8 cellular contexts compared by ENCODE assay signal in the genomic region with DNA sequence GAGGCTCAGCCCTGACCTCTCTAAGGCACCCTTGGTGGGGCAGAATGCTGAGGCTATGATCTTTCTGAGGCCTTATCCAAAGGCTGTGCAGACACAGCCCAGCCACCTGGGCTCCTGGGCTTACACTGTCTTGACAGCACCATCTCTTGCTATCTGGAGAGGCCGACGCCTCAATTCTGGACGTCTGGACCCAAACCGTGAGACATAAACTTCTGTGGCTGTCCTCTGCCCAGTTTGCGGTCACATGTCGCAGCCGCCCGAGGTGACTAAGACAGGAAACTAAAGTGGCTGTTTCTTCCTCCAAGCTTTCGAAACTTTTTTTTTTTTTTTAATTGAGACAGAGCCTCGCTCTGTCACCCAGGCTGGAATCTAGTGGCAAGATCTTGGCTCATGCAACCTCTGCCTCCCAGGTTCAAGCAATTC. TPM values are rescaled to one million over a fixed set of nuclear protein-coding genes. Genes with fewer than 3 reads are reported as not detected.
DNase-seq lines count a peak whose midpoint lies in the region; ATAC-seq, FAIRE-seq and TF ChIP-seq lines count a peak whose summit lies in the region.
"Had no signal": no experiment of that assay in that cellular context is flagged by ENCODE, and none has a peak within 500 bp of the region (broad histone marks: within the 10 kb centered on the region; RNA-seq: fewer than 3 reads in every experiment).

No MANE protein-coding gene starts in this region.

- CTCF ChIA-PET in WTC11 (lab: Charles Lee), result interaction anchor here (0.7 kb wide), 1 partner anchor 15 kb away, joined by 3 read pairs; no protein-coding TSS in a partner anchor

- peaks cover 0 to 9% (median 4%) of the 10 kb centered on the region in 4 donors for H3K4me1 ChIP-seq in right lobe of liver
- H3K4me1 ChIP-seq in kidney (ENCODE audit: control insufficient read depth in 1 of 2, insufficient read depth in 1 of 2, low read depth in 1 of 2, low read length in 2 of 2), result peaks cover 0 to 1% of the 10 kb centered on the region in 2 donors

- H3K9ac ChIP-seq in kidney (ENCODE audit: low read length in 2 of 2), result no peak overlapping the region

- POLR2A ChIA-PET in WTC11 (lab: Charles Lee), result no interaction called here

- no peaks in the 10 kb centered on the region for H3K9me3 Mint-ChIP-seq in WTC11

- H3K9me3 ChIP-seq in right lobe of liver (no peaks in the 10 kb centered on the region), kidney (ENCODE audit: control insufficient read depth in 1 of 2, low read length in 2 of 2) (no peaks in the 10 kb centered on the region)

- H3K27ac Mint-ChIP-seq in WTC11, result no peak overlapping the region

- no peak overlapping the region for H3K4me3 Mint-ChIP-seq in WTC11

- peak; percentile 49 for DNase-seq in activated CD4-positive, alpha-beta T cell treated with anti-CD3 and anti-CD28 coated beads for 1 hour
- peak in 1 of 3 donors; percentile 62 for DNase-seq in right lobe of liver
- no peak for DNase-seq in WTC11 (ENCODE audit: low spot score)
- DNase-seq in kidney, result no peak
- DNase-seq in GM19240 (ENCODE audit: insufficient read length, low spot score), result no peak

- peaks cover 71% of the 10 kb centered on the region for H3K27me3 Mint-ChIP-seq in WTC11 (ENCODE audit: low read depth)

- peak; percentile 24 for TF ChIP-seq POLR2A in right lobe of liver (IDR thresholded peaks at IDR 0.05)

- WGBS in right lobe of liver (ENCODE audit: insufficient coverage, low coverage, low lambda C conversion rate, missing lambda C conversion rate), result 63% methylated on average over 2 of the region's 10 CpGs

- H3K36me3 Mint-ChIP-seq in WTC11, result no peaks in the 10 kb centered on the region

- intact Hi-C loops in right lobe of liver (cut with DNase I), result no loop called here
- intact Hi-C loops in kidney (cut with DNase I), result no loop called here

- no peaks in the 10 kb centered on the region for H3K36me3 ChIP-seq in right lobe of liver
- H3K36me3 ChIP-seq in kidney (ENCODE audit: control insufficient read depth in 1 of 2, insufficient read depth in 2 of 2, low read length in 2 of 2), result no peaks in the 10 kb centered on the region

- no peak for FAIRE-seq in kidney (lab: Jason Lieb, UNC)

- ATAC-seq in GM21360 (IDR thresholded peaks at IDR 0.05; ENCODE audit: unreplicated experiment) (peak; percentile 69), HG03469 (IDR thresholded peaks at IDR 0.05; ENCODE audit: unreplicated experiment) (peak; percentile 54), right lobe of liver (peak; percentile 58 to 65 (median 64)), WTC11 (no peak)

- H3K27ac ChIP-seq in right lobe of liver (peak overlapping the region in 2 of 3 donors; percentile 39 to 70), kidney (ENCODE audit: low read depth in 2 of 2, low read length in 2 of 2) (no peak overlapping the region)
- H3K27ac ChIP-seq: SK-N-MC had no signal

- TF ChIP-seq CTCF in right lobe of liver (IDR thresholded peaks at IDR 0.05), result no peak
- no peak for TF ChIP-seq CTCF in WTC11 (IDR thresholded peaks at IDR 0.05)
- TF ChIP-seq CTCF in kidney (IDR thresholded peaks at IDR 0.05; ENCODE audit: borderline replicate concordance, extremely low read depth, insufficient read depth), result no peak

- peaks cover 16% of the 10 kb centered on the region for H3K4me1 Mint-ChIP-seq in WTC11

- H3K4me3 ChIP-seq in right lobe of liver (no peak overlapping the region), kidney (ENCODE audit: low read length in 2 of 2) (no peak overlapping the region)
- H3K4me3 ChIP-seq: SK-N-MC had no signal

- H3K27me3 ChIP-seq in right lobe of liver, result peaks cover 0 to 9% of the 10 kb centered on the region in 2 donors

TF ChIP-seq in WTC11, 78 proteins besides CTCF, POLR2A, EP300 and RAD21:
- TF ChIP-seq RELA (CRISPR knock-in tag; IDR thresholded peaks at IDR 0.05; ENCODE audit: borderline replicate concordance), result no peak

RNA-seq across cellular contexts. Expression of gene PRR18, which starts 49.3 kb away (rescaled TPM):
- total RNA-seq in right lobe of liver (1 to 10 TPM in 4 of 6 experiments, under 1 TPM in 2; 0.39 to 3.6 (median 1.6) TPM), WTC11 (2021) (0.16 to 0.52 TPM (median 0.39 TPM) in 3 replicates), kidney (0.19 TPM)
- not detected for polyA plus RNA-seq in kidney (ENCODE audit: insufficient read depth, low read depth, low replicate concordance)

Comparison
In these comparisons a context has a peak if more than half of its experiments do, and no peak if none do; other contexts are left out.
1. H3K27ac ChIP-seq: peak in right lobe of liver (2 of 3); none in kidney (0 of 2).